1 cellular context compared by ENCODE assay signal in genomic region chr3:177724020-177724638, GRCh38.
A peak's percentile ranks its signal among the peaks of the same experiment; 100 is the strongest.
TF ChIP-seq lines count a peak whose summit lies in the region.

No MANE protein-coding gene starts in this region.

TF ChIP-seq in liver, 16 proteins besides CTCF, POLR2A, EP300 and RAD21 (continued from another document):
- no peak for TF ChIP-seq REST (IDR thresholded peaks at IDR 0.05)
- TF ChIP-seq MAX (IDR thresholded peaks at IDR 0.05) = peak; percentile 67
- TF ChIP-seq GABPA (IDR thresholded peaks at IDR 0.05 in 1 of 2, conservative IDR thresholded peaks at IDR 0.05 in 1 of 2) = no peak
- TF ChIP-seq TAF1 (conservative IDR thresholded peaks at IDR 0.05) = no peak
- TF ChIP-seq NR2F2 (IDR thresholded peaks at IDR 0.05) = peak; percentile 94
- no peak for TF ChIP-seq FOXA1 (IDR thresholded peaks at IDR 0.05)
- TF ChIP-seq EGR1 (IDR thresholded peaks at IDR 0.05; ENCODE audit: low read depth in 2 of 2) = peak in 1 of 2 donors; percentile 25
- TF ChIP-seq HNF4G (IDR thresholded peaks at IDR 0.05) = no peak
- no peak for TF ChIP-seq HNF4A (conservative IDR thresholded peaks at IDR 0.05)
- TF ChIP-seq YY1 (IDR thresholded peaks at IDR 0.05) = no peak
- TF ChIP-seq RXRA (IDR thresholded peaks at IDR 0.05) = peak; percentile 34 to 67
- TF ChIP-seq FOXA2 (IDR thresholded peaks at IDR 0.05) = no peak
- TF ChIP-seq, protein P1, sequence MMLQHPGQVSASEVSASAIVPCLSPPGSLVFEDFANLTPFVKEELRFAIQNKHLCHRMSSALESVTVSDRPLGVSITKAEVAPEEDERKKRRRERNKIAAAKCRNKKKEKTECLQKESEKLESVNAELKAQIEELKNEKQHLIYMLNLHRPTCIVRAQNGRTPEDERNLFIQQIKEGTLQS (IDR thresholded peaks at IDR 0.05) = no peak
